ENCODE assay signal across 18 cellular contexts in genomic region chr16:85148959-85149358, GRCh38. TPM values are rescaled to one million over a fixed set of nuclear protein-coding genes. Genes with fewer than 3 reads are reported as not detected.
DNase-seq lines count a peak whose midpoint lies in the region; ATAC-seq and TF ChIP-seq lines count a peak whose summit lies in the region.
"Had no signal": no experiment of that assay in that cellular context is flagged by ENCODE, and none has a peak within 500 bp of the region (broad histone marks: within the 10 kb centered on the region; RNA-seq: fewer than 3 reads in every experiment).

No MANE protein-coding gene starts in this region.

- DNase-seq in NCI-H1694 (lab: John Stamatoyannopoulos, UW) (peak; percentile 52), NCI-H1694 treated with DMSO at 0.1 percent for 48 hours (lab: John Stamatoyannopoulos, UW) (no peak), MG63 (peak; percentile 58), WERI-Rb-1 (no peak), MV-4-11 (lab: John Stamatoyannopoulos, UW) (no peak), NK-92 (lab: John Stamatoyannopoulos, UW; ENCODE audit: unreplicated experiment) (no peak)
- DNase-seq: activated CD8-positive, alpha-beta memory T cell treated with anti-CD3 and anti-CD28 coated beads, Interleukin-2, amount 10 ng/mL, durations not matched to agents 7 days and 5 days; DND-41; NCI-H774; stimulated activated CD4-positive, alpha-beta T cell treated with anti-CD3 and anti-CD28 coated beads, Interleukin-4, amount 100 ng/mL, for 1 hour had no signal

- no peaks in the 10 kb centered on the region for H3K9me3 Mint-ChIP-seq in nephron
- H3K9me3 Mint-ChIP-seq: activated naive CD4-positive, alpha-beta T cell treated with anti-CD3 and anti-CD28 coated beads, Interleukin-2, amount 50 U/mL, for 24 hours; stimulated activated effector memory CD8-positive, alpha-beta T cell treated with anti-CD3 and anti-CD28 coated beads, Interleukin-12 subunit alpha, Interleukin-12 subunit beta, amount 100 ng/mL, for 72 hours had no signal

- H3K27ac ChIP-seq in WERI-Rb-1: peak overlapping the region; percentile 70
- H3K27ac ChIP-seq: SJCRH30, uterus had no signal

- no peaks in the 10 kb centered on the region for H3K36me3 ChIP-seq in MG63
- H3K36me3 ChIP-seq in WERI-Rb-1: no peaks in the 10 kb centered on the region
- H3K36me3 ChIP-seq: SJCRH30, uterus had no signal

- H3K27me3 Mint-ChIP-seq in nephron (ENCODE audit: low read depth): peaks cover 19% of the 10 kb centered on the region
- H3K27me3 Mint-ChIP-seq: activated naive CD4-positive, alpha-beta T cell treated with anti-CD3 and anti-CD28 coated beads, Interleukin-2, amount 50 U/mL, for 24 hours had no signal

- no peak for TF ChIP-seq CTCF in WERI-Rb-1 (IDR thresholded peaks at IDR 0.05; ENCODE audit: low read depth, low read length)
- no peak for TF ChIP-seq CTCF in nephron (IDR thresholded peaks at IDR 0.05; ENCODE audit: unreplicated experiment in 3 of 3)

- H3K9me3 ChIP-seq in MG63 (no peaks in the 10 kb centered on the region), WERI-Rb-1 (ENCODE audit: severe bottlenecking) (no peaks in the 10 kb centered on the region)
- H3K9me3 ChIP-seq: SJCRH30, uterus had no signal

- no peak overlapping the region for H3K4me3 ChIP-seq in MG63
- H3K4me3 ChIP-seq in WERI-Rb-1 (ENCODE audit: low read depth, low read length): no peak overlapping the region
- H3K4me3 ChIP-seq: SJCRH30, uterus had no signal

- H3K4me1 Mint-ChIP-seq in nephron: peaks cover 60% of the 10 kb centered on the region
- H3K4me1 Mint-ChIP-seq: activated CD8-positive, alpha-beta memory T cell treated with anti-CD3 and anti-CD28 coated beads, Interleukin-2, amount 10 ng/mL, durations not matched to agents 7 days and 5 days; activated naive CD4-positive, alpha-beta T cell treated with anti-CD3 and anti-CD28 coated beads, Interleukin-2, amount 50 U/mL, for 24 hours had no signal

- H3K27me3 ChIP-seq in MG63: no peaks in the 10 kb centered on the region
- H3K27me3 ChIP-seq in WERI-Rb-1 (ENCODE audit: insufficient read depth, low read depth, severe bottlenecking): no peaks in the 10 kb centered on the region
- H3K27me3 ChIP-seq: SJCRH30, uterus had no signal

- H3K4me3 Mint-ChIP-seq in nephron: peak overlapping the region in 2 of 3 experiments; percentile 0 to 19
- H3K4me3 Mint-ChIP-seq: activated CD8-positive, alpha-beta memory T cell treated with anti-CD3 and anti-CD28 coated beads, Interleukin-2, amount 10 ng/mL, durations not matched to agents 7 days and 5 days; activated naive CD4-positive, alpha-beta T cell treated with anti-CD3 and anti-CD28 coated beads, Interleukin-2, amount 50 U/mL, for 24 hours; stimulated activated effector memory CD8-positive, alpha-beta T cell treated with anti-CD3 and anti-CD28 coated beads, Interleukin-12 subunit alpha, Interleukin-12 subunit beta, amount 100 ng/mL, for 72 hours had no signal

- no peak for ATAC-seq in HG02623 (IDR thresholded peaks at IDR 0.05; ENCODE audit: unreplicated experiment)
- ATAC-seq: activated CD8-positive, alpha-beta memory T cell treated with anti-CD3 and anti-CD28 coated beads, Interleukin-2, amount 10 ng/mL, durations not matched to agents 7 days and 5 days; esophagus mucosa; stimulated activated effector memory CD8-positive, alpha-beta T cell treated with anti-CD3 and anti-CD28 coated beads, Interleukin-12 subunit alpha, Interleukin-12 subunit beta, amount 100 ng/mL, for 72 hours had no signal

- H3K27ac Mint-ChIP-seq in nephron: peak overlapping the region; percentile 63 to 87 (median 65)
- H3K27ac Mint-ChIP-seq: activated CD8-positive, alpha-beta memory T cell treated with anti-CD3 and anti-CD28 coated beads, Interleukin-2, amount 10 ng/mL, durations not matched to agents 7 days and 5 days; activated naive CD4-positive, alpha-beta T cell treated with anti-CD3 and anti-CD28 coated beads, Interleukin-2, amount 50 U/mL, for 24 hours; stimulated activated effector memory CD8-positive, alpha-beta T cell treated with anti-CD3 and anti-CD28 coated beads, Interleukin-12 subunit alpha, Interleukin-12 subunit beta, amount 100 ng/mL, for 72 hours had no signal

- no peaks in the 10 kb centered on the region for H3K36me3 Mint-ChIP-seq in nephron (ENCODE audit: low read depth)
- H3K36me3 Mint-ChIP-seq: activated CD8-positive, alpha-beta memory T cell treated with anti-CD3 and anti-CD28 coated beads, Interleukin-2, amount 10 ng/mL, durations not matched to agents 7 days and 5 days; activated naive CD4-positive, alpha-beta T cell treated with anti-CD3 and anti-CD28 coated beads, Interleukin-2, amount 50 U/mL, for 24 hours; stimulated activated effector memory CD8-positive, alpha-beta T cell treated with anti-CD3 and anti-CD28 coated beads, Interleukin-12 subunit alpha, Interleukin-12 subunit beta, amount 100 ng/mL, for 72 hours had no signal

RNA-seq across cellular contexts. Expression of gene CIBAR2, which starts 36.7 kb away (rescaled TPM):
- total RNA-seq in MG63 (2014; rRNA removed; shearing (Covaris generic); ENCODE audit: low replicate concordance): 0.72 TPM in 1 of 2 replicates, not detected in the other
- total RNA-seq: activated CD8-positive, alpha-beta memory T cell treated with anti-CD3 and anti-CD28 coated beads, Interleukin-2, amount 10 ng/mL, durations not matched to agents 7 days and 5 days; esophagus mucosa; renal cortical epithelial cell had no signal

Comparison
In these comparisons a context has a peak if more than half of its experiments do, and no peak if none do; other contexts are left out.
1. DNase-seq: peak in NCI-H1694 (single experiment) and MG63 (single experiment); none in NCI-H1694 treated with DMSO at 0.1 percent for 48 hours (single experiment), WERI-Rb-1 (single experiment), MV-4-11 (single experiment) and NK-92 (single experiment).